In genomic region chr1:150015733-150016132, GRCh38 we compare ENCODE assay signal across 1 cellular context.
A peak's percentile ranks its signal among the peaks of the same experiment; 100 is the strongest.
TF ChIP-seq lines count a peak whose summit lies in the region.

No MANE protein-coding gene starts in this region.

TF ChIP-seq in K562, 482 proteins besides CTCF, POLR2A, EP300 and RAD21:
- TF ChIP-seq HDAC6 (IDR thresholded peaks at IDR 0.05; ENCODE audit: low read depth, low read length) (no peak), XRCC5 (IDR thresholded peaks at IDR 0.05; ENCODE audit: low read depth, low read length) (no peak), MAFG (tag; conservative IDR thresholded peaks at IDR 0.05) (0 out of 2 replicates have a peak, but pooled peaks have one; percentile 11), ZFP91 (CRISPR knock-in tag; IDR thresholded peaks at IDR 0.05) (no peak), ZNF274 (IDR thresholded peaks at IDR 0.05; ENCODE audit: borderline replicate concordance, low read depth, low read length) (no peak), ZNF764 (CRISPR knock-in tag; IDR thresholded peaks at IDR 0.05; ENCODE audit: low read depth) (no peak), ATF6 (CRISPR knock-in tag; IDR thresholded peaks at IDR 0.05) (no peak), EGR1 (conservative IDR thresholded peaks at IDR 0.05) (peak; percentile 78), E2F3 (CRISPR knock-in tag; IDR thresholded peaks at IDR 0.05) (no peak), ZNF140 (CRISPR knock-in tag; IDR thresholded peaks at IDR 0.05) (no peak), VEZF1 (CRISPR knock-in tag; IDR thresholded peaks at IDR 0.05) (0 out of 2 replicates have a peak, but pooled peaks have one; percentile 22), ZNF75A (CRISPR knock-in tag; IDR thresholded peaks at IDR 0.05) (no peak), ZNF395 (CRISPR knock-in tag; IDR thresholded peaks at IDR 0.05) (no peak), PCBP1 (IDR thresholded peaks at IDR 0.05; ENCODE audit: low read depth, low read length, poor library complexity, severe bottlenecking) (no peak), PBX2 (CRISPR knock-in tag; IDR thresholded peaks at IDR 0.05; ENCODE audit: low read depth) (no peak), PBX2 (tag; conservative IDR thresholded peaks at IDR 0.05; ENCODE audit: low read depth) (0 out of 2 replicates have a peak, but pooled peaks have one; percentile 30), JUNB (CRISPR knock-in tag; conservative IDR thresholded peaks at IDR 0.05) (no peak), DPF2 (IDR thresholded peaks at IDR 0.05) (0 out of 2 replicates have a peak, but pooled peaks have one; percentile 20), NR2C2 (CRISPR knock-in tag; IDR thresholded peaks at IDR 0.05) (no peak), NR2C2 (tag; IDR thresholded peaks at IDR 0.05) (0 out of 2 replicates have a peak, but pooled peaks have one; percentile 31), ZNF655 (CRISPR knock-in tag; IDR thresholded peaks at IDR 0.05) (no peak), ZNF408 (CRISPR knock-in tag; IDR thresholded peaks at IDR 0.05; ENCODE audit: low read depth) (no peak), ZBTB11 (CRISPR knock-in tag; IDR thresholded peaks at IDR 0.05) (0 out of 6 replicates have a peak, but pooled peaks of 1 of the 3 experiments have one; percentile 29), NFE2 (IDR thresholded peaks at IDR 0.05; ENCODE audit: low read depth) (peak; percentile 63), E2F6 (IDR thresholded peaks at IDR 0.05; ENCODE audit: borderline replicate concordance in 1 of 2, extremely low read depth in 1 of 2, insufficient read depth in 1 of 2, insufficient read length in 1 of 2, low read depth in 1 of 2, low read length in 1 of 2, poor library complexity in 1 of 2, severe bottlenecking in 1 of 2) (no peak), ZNF639 (CRISPR knock-in tag; conservative IDR thresholded peaks at IDR 0.05 in 1 of 2, IDR thresholded peaks at IDR 0.05 in 1 of 2) (no peak)
